Comparison of ENCODE assay signal across 20 cellular contexts in the genomic region with DNA sequence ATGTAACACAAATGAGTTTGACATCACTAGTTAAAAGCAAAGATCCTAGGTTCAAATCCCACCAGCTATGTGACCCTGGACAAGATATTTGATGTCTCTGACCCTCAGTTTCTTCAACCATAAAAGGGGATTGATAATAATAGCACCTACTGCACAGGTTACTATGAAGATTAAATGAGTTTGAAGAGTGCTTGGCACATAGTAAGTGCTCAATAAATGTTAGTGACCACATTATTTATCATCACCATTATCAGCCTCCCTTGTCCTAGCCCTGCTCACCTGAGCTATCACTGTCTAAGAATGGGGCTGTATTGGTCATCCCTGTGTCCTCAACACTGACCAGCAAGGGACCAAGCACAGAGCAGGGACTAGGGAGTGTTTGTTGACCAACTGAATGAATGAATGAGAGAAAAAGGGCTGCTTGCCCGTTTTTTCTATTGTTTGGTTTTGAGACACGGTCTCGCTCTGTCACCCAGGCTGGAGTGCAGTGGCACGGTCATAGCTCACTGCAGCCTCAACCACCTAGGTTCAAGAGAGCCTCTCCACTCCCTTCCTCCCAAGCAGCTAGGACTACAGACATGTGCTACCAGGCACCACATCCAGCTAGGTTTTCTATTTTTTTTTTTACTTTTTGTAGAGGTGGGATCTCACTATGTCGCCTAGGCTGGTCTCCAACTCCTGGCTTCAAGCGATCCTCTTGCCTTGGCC. TPM values are rescaled to one million over a fixed set of nuclear protein-coding genes. Genes with fewer than 3 reads are reported as not detected.
DNase-seq lines count a peak whose midpoint lies in the region; ATAC-seq and TF ChIP-seq lines count a peak whose summit lies in the region.
"Had no signal": no experiment of that assay in that cellular context is flagged by ENCODE, and none has a peak within 500 bp of the region (broad histone marks: within the 10 kb centered on the region; RNA-seq: fewer than 3 reads in every experiment).

No MANE protein-coding gene starts in this region.

- no peak for ATAC-seq in activated CD4-positive, alpha-beta T cell treated with anti-CD3 and anti-CD28 coated beads for 36 hours
- no peak for ATAC-seq in HG03175 (IDR thresholded peaks at IDR 0.05; ENCODE audit: unreplicated experiment)
- ATAC-seq: HCT116 had no signal

- H3K36me3 ChIP-seq in thyroid gland (peaks cover 61 to 90% of the 10 kb centered on the region in 2 donors), BE2C (peaks cover 47% of the 10 kb centered on the region)

- H3K9me3 ChIP-seq in thyroid gland (no peaks in the 10 kb centered on the region), BE2C (no peaks in the 10 kb centered on the region)

- H3K4me1 Mint-ChIP-seq in activated CD4-positive, alpha-beta T cell treated with anti-CD3 and anti-CD28 coated beads for 36 hours = no peaks in the 10 kb centered on the region
- H3K4me1 Mint-ChIP-seq in activated CD4-positive, alpha-beta T cell treated with anti-CD3 and anti-CD28 coated beads, Interleukin-2, amount 10 ng/mL, durations not matched to agents 24 days and 14 days = peaks cover 3% of the 10 kb centered on the region
- no peaks in the 10 kb centered on the region for H3K4me1 Mint-ChIP-seq in activated naive CD8-positive, alpha-beta T cell (ENCODE audit: low read depth)
- H3K4me1 Mint-ChIP-seq in activated naive CD8-positive, alpha-beta T cell treated with anti-CD3 and anti-CD28 coated beads for 36 hours = no peaks in the 10 kb centered on the region

- CTCF ChIA-PET in activated CD4-positive, alpha-beta T cell treated with anti-CD3 and anti-CD28 coated beads for 36 hours (lab: Charles Lee) = interaction anchor here (0.8 to 1.8 kb wide), 4 partner anchors 9 to 66 kb away, joined by 3 to 6 read pairs (median 4); no protein-coding TSS in a partner anchor

- POLR2A ChIA-PET in activated CD4-positive, alpha-beta T cell treated with anti-CD3 and anti-CD28 coated beads for 36 hours (lab: Charles Lee) = interaction anchor here (0.6 kb wide), 1 partner anchor 893 kb away, joined by 3 read pairs; no protein-coding TSS in a partner anchor

- no peaks in the 10 kb centered on the region for H3K27me3 Mint-ChIP-seq in activated CD4-positive, alpha-beta T cell treated with anti-CD3 and anti-CD28 coated beads for 36 hours
- no peaks in the 10 kb centered on the region for H3K27me3 Mint-ChIP-seq in activated CD4-positive, alpha-beta T cell treated with anti-CD3 and anti-CD28 coated beads, Interleukin-2, amount 10 ng/mL, durations not matched to agents 24 days and 14 days
- H3K27me3 Mint-ChIP-seq in activated naive CD8-positive, alpha-beta T cell = no peaks in the 10 kb centered on the region
- H3K27me3 Mint-ChIP-seq in activated naive CD8-positive, alpha-beta T cell treated with anti-CD3 and anti-CD28 coated beads for 36 hours = no peaks in the 10 kb centered on the region

- TF ChIP-seq POLR2A in thyroid gland (IDR thresholded peaks at IDR 0.05) = no peak

- TF ChIP-seq CTCF in thyroid gland (IDR thresholded peaks at IDR 0.05) (no peak), BE2C (IDR thresholded peaks at IDR 0.05; ENCODE audit: low read depth, low read length) (no peak)

- intact Hi-C loops in activated CD4-positive, alpha-beta T cell treated with anti-CD3 and anti-CD28 coated beads for 36 hours (cut with DNase I, micrococcal nuclease) = no loop called here
- intact Hi-C loops in activated CD4-positive, alpha-beta T cell treated with anti-CD3 and anti-CD28 coated beads, Interleukin-2, amount 10 ng/mL, durations not matched to agents 24 days and 14 days (cut with micrococcal nuclease) = no loop called here
- intact Hi-C loops in thyroid gland (cut with DNase I) = no loop called here

- H3K9me3 Mint-ChIP-seq in activated CD4-positive, alpha-beta T cell treated with anti-CD3 and anti-CD28 coated beads for 36 hours (ENCODE audit: low read depth) = no peaks in the 10 kb centered on the region
- H3K9me3 Mint-ChIP-seq in activated CD4-positive, alpha-beta T cell treated with anti-CD3 and anti-CD28 coated beads, Interleukin-2, amount 10 ng/mL, durations not matched to agents 24 days and 14 days = no peaks in the 10 kb centered on the region
- no peaks in the 10 kb centered on the region for H3K9me3 Mint-ChIP-seq in activated naive CD8-positive, alpha-beta T cell (ENCODE audit: low read depth)
- no peaks in the 10 kb centered on the region for H3K9me3 Mint-ChIP-seq in activated naive CD8-positive, alpha-beta T cell treated with anti-CD3 and anti-CD28 coated beads for 36 hours

- no peak for DNase-seq in activated CD4-positive, alpha-beta T cell treated with anti-CD3 and anti-CD28 coated beads for 36 hours
- DNase-seq in activated CD4-positive, alpha-beta T cell treated with anti-CD3 and anti-CD28 coated beads, Interleukin-2, amount 10 ng/mL, durations not matched to agents 24 days and 14 days = no peak
- DNase-seq in activated naive CD8-positive, alpha-beta T cell treated with anti-CD3 and anti-CD28 coated beads for 36 hours = no peak
- peak; percentile 5 for DNase-seq in epidermal melanocyte (ENCODE audit: insufficient read length, low spot score)
- peak; percentile 57 to 58 for DNase-seq in thyroid gland
- DNase-seq in BE2C = no peak
- DNase-seq: DMS153, DMS79, GF-D8, GOT3, H7 had no signal

- H3K27me3 ChIP-seq in thyroid gland = no peaks in the 10 kb centered on the region
- H3K27me3 ChIP-seq in BE2C = no peaks in the 10 kb centered on the region
- H3K27me3 ChIP-seq: BLaER1 treated with 17β-estradiol and CSF1 and Interleukin-3, amounts not matched to agents 10 nM and 100 nM had no signal

- H3K4me3 ChIP-seq in thyroid gland (replicated peaks in 1 of 3) = no peak overlapping the region
- H3K4me3 ChIP-seq in BE2C (ENCODE audit: low read depth, low read length) = no peak overlapping the region
- H3K4me3 ChIP-seq: BLaER1 treated with 17β-estradiol and CSF1 and Interleukin-3, amounts not matched to agents 10 nM and 100 nM had no signal

- no peak overlapping the region for H3K27ac ChIP-seq in thyroid gland
- H3K27ac ChIP-seq: 22Rv1; BLaER1 treated with 17β-estradiol and CSF1 and Interleukin-3, amounts not matched to agents 10 nM and 100 nM had no signal

- peak overlapping the region; percentile 13 for H3K27ac Mint-ChIP-seq in activated CD4-positive, alpha-beta T cell treated with anti-CD3 and anti-CD28 coated beads for 36 hours
- no peak overlapping the region for H3K27ac Mint-ChIP-seq in activated CD4-positive, alpha-beta T cell treated with anti-CD3 and anti-CD28 coated beads, Interleukin-2, amount 10 ng/mL, durations not matched to agents 24 days and 14 days
- H3K27ac Mint-ChIP-seq in activated naive CD8-positive, alpha-beta T cell = peak overlapping the region; percentile 34
- no peak overlapping the region for H3K27ac Mint-ChIP-seq in activated naive CD8-positive, alpha-beta T cell treated with anti-CD3 and anti-CD28 coated beads for 36 hours

- H3K4me1 ChIP-seq in thyroid gland (peaks cover 0 to 6% of the 10 kb centered on the region in 2 donors), BE2C (no peaks in the 10 kb centered on the region)
- H3K4me1 ChIP-seq: BLaER1 treated with 17β-estradiol and CSF1 and Interleukin-3, amounts not matched to agents 10 nM and 100 nM had no signal

- H3K4me3 Mint-ChIP-seq in activated CD4-positive, alpha-beta T cell treated with anti-CD3 and anti-CD28 coated beads for 36 hours = no peak overlapping the region
- H3K4me3 Mint-ChIP-seq in activated CD4-positive, alpha-beta T cell treated with anti-CD3 and anti-CD28 coated beads, Interleukin-2, amount 10 ng/mL, durations not matched to agents 24 days and 14 days = no peak overlapping the region
- no peak overlapping the region for H3K4me3 Mint-ChIP-seq in activated naive CD8-positive, alpha-beta T cell
- H3K4me3 Mint-ChIP-seq in activated naive CD8-positive, alpha-beta T cell treated with anti-CD3 and anti-CD28 coated beads for 36 hours = no peak overlapping the region

- WGBS in thyroid gland, 2 donors = 57 to 68% methylated on average over 6 of the region's 6 CpGs

- peaks cover 53% of the 10 kb centered on the region for H3K36me3 Mint-ChIP-seq in activated CD4-positive, alpha-beta T cell treated with anti-CD3 and anti-CD28 coated beads for 36 hours (ENCODE audit: low read depth)
- H3K36me3 Mint-ChIP-seq in activated CD4-positive, alpha-beta T cell treated with anti-CD3 and anti-CD28 coated beads, Interleukin-2, amount 10 ng/mL, durations not matched to agents 24 days and 14 days (ENCODE audit: low read depth) = peaks cover 68% of the 10 kb centered on the region
- H3K36me3 Mint-ChIP-seq in activated naive CD8-positive, alpha-beta T cell = peaks cover 3% of the 10 kb centered on the region
- H3K36me3 Mint-ChIP-seq in activated naive CD8-positive, alpha-beta T cell treated with anti-CD3 and anti-CD28 coated beads for 36 hours = peaks cover 32% of the 10 kb centered on the region

RNA-seq across cellular contexts. Expression of a gene that starts 26.6 kb away (rescaled TPM):
- total RNA-seq in activated CD4-positive, alpha-beta T cell treated with anti-CD3 and anti-CD28 coated beads for 36 hours = 1 to 10 TPM; 2.9 to 3.1 TPM
- total RNA-seq in activated CD4-positive, alpha-beta T cell treated with anti-CD3 and anti-CD28 coated beads, Interleukin-2, amount 10 ng/mL, durations not matched to agents 24 days and 14 days = 3.2 and 3.7 TPM in 2 replicates
- 1 to 10 TPM; 3.7 to 3.9 TPM for total RNA-seq in activated naive CD8-positive, alpha-beta T cell treated with anti-CD3 and anti-CD28 coated beads for 36 hours
- total RNA-seq in thyroid gland = 1 to 10 TPM; 1.7 to 3.2 (median 2.7) TPM
- 16.0 TPM for polyA plus RNA-seq in BE2C (2012; ENCODE audit: insufficient read depth, insufficient read length, low read depth)

RNA-seq across cellular contexts. Expression of a gene that starts 29.3 kb away (rescaled TPM):
- 10 to 100 TPM; 76.0 to 78.3 TPM for total RNA-seq in activated CD4-positive, alpha-beta T cell treated with anti-CD3 and anti-CD28 coated beads for 36 hours
- 89.1 and 90.5 TPM in 2 replicates for total RNA-seq in activated CD4-positive, alpha-beta T cell treated with anti-CD3 and anti-CD28 coated beads, Interleukin-2, amount 10 ng/mL, durations not matched to agents 24 days and 14 days
- 10 to 100 TPM; 68.6 to 76.2 TPM for total RNA-seq in activated naive CD8-positive, alpha-beta T cell treated with anti-CD3 and anti-CD28 coated beads for 36 hours
- total RNA-seq in thyroid gland = 10 to 100 TPM; 23.7 to 40.7 (median 32.7) TPM
- 48.9 TPM for polyA plus RNA-seq in BE2C (2012; ENCODE audit: insufficient read depth, insufficient read length, low read depth)

RNA-seq across cellular contexts. Expression of a gene that starts 51.6 kb away (rescaled TPM):
- total RNA-seq in activated CD4-positive, alpha-beta T cell treated with anti-CD3 and anti-CD28 coated beads for 36 hours = 10 to 100 TPM; 13.8 to 17.4 TPM
- 13.3 and 14.1 TPM in 2 replicates for total RNA-seq in activated CD4-positive, alpha-beta T cell treated with anti-CD3 and anti-CD28 coated beads, Interleukin-2, amount 10 ng/mL, durations not matched to agents 24 days and 14 days
- total RNA-seq in activated naive CD8-positive, alpha-beta T cell treated with anti-CD3 and anti-CD28 coated beads for 36 hours = 10 to 100 TPM; 20.4 to 21.3 TPM
- not detected for total RNA-seq in thyroid gland
- 2.4 TPM for polyA plus RNA-seq in BE2C (2012; ENCODE audit: insufficient read depth, insufficient read length, low read depth)
- total RNA-seq: A673, Daoy, H7, HT-29 had no signal
- polyA plus RNA-seq: AG04450 had no signal

RNA-seq across cellular contexts. Expression of a gene that starts 58.3 kb away (rescaled TPM):
- total RNA-seq in activated CD4-positive, alpha-beta T cell treated with anti-CD3 and anti-CD28 coated beads for 36 hours = 10 to 100 TPM; 12.1 to 16.2 TPM
- 20.8 and 21.4 TPM in 2 replicates for total RNA-seq in activated CD4-positive, alpha-beta T cell treated with anti-CD3 and anti-CD28 coated beads, Interleukin-2, amount 10 ng/mL, durations not matched to agents 24 days and 14 days
- 10 to 100 TPM; 17.3 to 18.8 TPM for total RNA-seq in activated naive CD8-positive, alpha-beta T cell treated with anti-CD3 and anti-CD28 coated beads for 36 hours
- 10 to 100 TPM; 20.1 to 40.1 (median 23.1) TPM for total RNA-seq in thyroid gland
- 29.4 TPM for polyA plus RNA-seq in BE2C (2012; ENCODE audit: insufficient read depth, insufficient read length, low read depth)

RNA-seq across cellular contexts. Expression of a gene that starts 58.7 kb away (rescaled TPM):
- 10 to 100 TPM; 56.4 to 56.8 TPM for total RNA-seq in activated CD4-positive, alpha-beta T cell treated with anti-CD3 and anti-CD28 coated beads for 36 hours
- 101 and 107 TPM in 2 replicates for total RNA-seq in activated CD4-positive, alpha-beta T cell treated with anti-CD3 and anti-CD28 coated beads, Interleukin-2, amount 10 ng/mL, durations not matched to agents 24 days and 14 days
- total RNA-seq in activated naive CD8-positive, alpha-beta T cell treated with anti-CD3 and anti-CD28 coated beads for 36 hours = 10 to 100 TPM; 54.9 to 57.9 TPM
- 10 to 100 TPM; 54.1 to 73.4 (median 67.7) TPM for total RNA-seq in thyroid gland
- polyA plus RNA-seq in BE2C (2012; ENCODE audit: insufficient read depth, insufficient read length, low read depth) = 237 TPM

Comparison
In these comparisons a context has a peak if more than half of its experiments do, and no peak if none do; other contexts are left out.
1. H3K27ac Mint-ChIP-seq: peak in activated CD4-positive, alpha-beta T cell treated with anti-CD3 and anti-CD28 coated beads for 36 hours (single experiment) and activated naive CD8-positive, alpha-beta T cell (single experiment); none in activated CD4-positive, alpha-beta T cell treated with anti-CD3 and anti-CD28 coated beads, Interleukin-2, amount 10 ng/mL, durations not matched to agents 24 days and 14 days (single experiment) and activated naive CD8-positive, alpha-beta T cell treated with anti-CD3 and anti-CD28 coated beads for 36 hours (single experiment).
2. DNase-seq: peak in epidermal melanocyte (single experiment) and thyroid gland (2 of 2); none in activated CD4-positive, alpha-beta T cell treated with anti-CD3 and anti-CD28 coated beads for 36 hours (single experiment), activated CD4-positive, alpha-beta T cell treated with anti-CD3 and anti-CD28 coated beads, Interleukin-2, amount 10 ng/mL, durations not matched to agents 24 days and 14 days (single experiment), activated naive CD8-positive, alpha-beta T cell treated with anti-CD3 and anti-CD28 coated beads for 36 hours (single experiment) and BE2C (single experiment).
3. RNA of a gene that starts 51.6 kb away (total RNA-seq): 20.4 to 21.3 TPM in activated naive CD8-positive, alpha-beta T cell treated with anti-CD3 and anti-CD28 coated beads for 36 hours, 13.8 to 17.4 TPM in activated CD4-positive, alpha-beta T cell treated with anti-CD3 and anti-CD28 coated beads for 36 hours and 13.3 to 14.1 TPM in activated CD4-positive, alpha-beta T cell treated with anti-CD3 and anti-CD28 coated beads, Interleukin-2, amount 10 ng/mL, durations not matched to agents 24 days and 14 days; not detected in thyroid gland; every median in the first group is over 10 times any median in the second.